In genomic region chr6:75283907-75284284, GRCh38 we compare ENCODE assay signal across 1 cellular context.
TF ChIP-seq lines count a peak whose summit lies in the region.

No MANE protein-coding gene starts in this region.

TF ChIP-seq in GM12878, 131 proteins besides CTCF, POLR2A, EP300 and RAD21 (continued from another document):
- TF ChIP-seq RAD51 (IDR thresholded peaks at IDR 0.05) (0 out of 2 replicates have a peak, but pooled peaks have one; percentile 27), MLLT1 (IDR thresholded peaks at IDR 0.05) (peak; percentile 70; the same call in 1 of the 2 replicates), SPI1 (IDR thresholded peaks at IDR 0.05; ENCODE audit: borderline replicate concordance, insufficient read depth, low read depth, low read length) (peak; percentile 33; the same call in 1 of the 2 replicates)
